Comparison of ENCODE assay signal across 1 cellular context in the genomic region with DNA sequence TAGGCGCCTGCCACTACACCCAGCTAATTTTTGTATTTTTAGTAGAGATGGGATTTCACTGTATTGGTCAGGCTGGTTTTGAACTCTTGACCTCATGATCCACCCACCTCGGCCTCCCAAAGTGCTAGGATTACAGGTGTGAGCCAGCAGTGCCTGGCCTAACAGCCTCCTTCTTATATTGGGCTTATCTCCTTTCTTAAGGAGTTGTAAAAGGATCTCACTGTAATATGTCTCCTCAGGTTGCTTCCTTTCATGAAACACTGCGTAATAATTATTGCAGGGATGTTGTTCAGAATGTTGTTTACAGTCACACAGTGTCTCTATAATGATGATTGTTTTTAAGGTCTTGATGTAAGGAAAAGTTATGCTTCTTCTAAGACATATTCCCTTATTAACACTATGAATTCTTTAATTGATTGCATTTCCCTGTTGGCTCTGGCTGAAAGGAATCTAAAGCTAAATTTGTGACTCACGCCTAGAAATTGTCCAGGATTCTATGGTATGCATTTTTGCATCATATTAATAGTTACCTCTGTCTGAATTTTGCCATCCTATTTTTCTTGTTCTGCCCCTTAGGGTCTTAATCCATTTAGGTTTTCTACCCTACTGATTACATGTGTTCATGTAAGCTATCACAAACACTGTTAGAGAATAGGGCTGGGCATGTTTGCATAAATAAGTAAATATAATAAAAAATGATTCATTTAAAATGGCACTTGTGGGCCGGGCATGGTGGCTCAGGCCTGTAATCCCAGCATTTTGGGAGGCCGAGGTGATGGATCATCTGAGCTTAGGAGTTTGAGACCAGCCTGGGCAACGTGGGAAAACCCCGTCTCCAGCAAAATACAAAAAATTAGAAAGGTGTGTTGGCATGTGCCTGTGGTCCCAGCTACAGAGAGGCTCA.
TF ChIP-seq lines count a peak whose summit lies in the region.

No MANE protein-coding gene starts in this region.

TF ChIP-seq in K562, 482 proteins besides CTCF, POLR2A, EP300 and RAD21:
- TF ChIP-seq RBBP5 (IDR thresholded peaks at IDR 0.05; ENCODE audit: borderline replicate concordance, insufficient read depth, low read length, poor library complexity, severe bottlenecking) (no peak), ARHGAP35 (IDR thresholded peaks at IDR 0.05; ENCODE audit: partially characterized antibody) (no peak), MAZ (CRISPR knock-in tag; conservative IDR thresholded peaks at IDR 0.05 in 1 of 2, IDR thresholded peaks at IDR 0.05 in 1 of 2) (no peak), KHSRP (IDR thresholded peaks at IDR 0.05) (no peak), ESRRA (IDR thresholded peaks at IDR 0.05; ENCODE audit: borderline replicate concordance, low read depth) (no peak), ZNF41 (CRISPR knock-in tag; conservative IDR thresholded peaks at IDR 0.05) (no peak)
- TF ChIP-seq, protein P1, sequence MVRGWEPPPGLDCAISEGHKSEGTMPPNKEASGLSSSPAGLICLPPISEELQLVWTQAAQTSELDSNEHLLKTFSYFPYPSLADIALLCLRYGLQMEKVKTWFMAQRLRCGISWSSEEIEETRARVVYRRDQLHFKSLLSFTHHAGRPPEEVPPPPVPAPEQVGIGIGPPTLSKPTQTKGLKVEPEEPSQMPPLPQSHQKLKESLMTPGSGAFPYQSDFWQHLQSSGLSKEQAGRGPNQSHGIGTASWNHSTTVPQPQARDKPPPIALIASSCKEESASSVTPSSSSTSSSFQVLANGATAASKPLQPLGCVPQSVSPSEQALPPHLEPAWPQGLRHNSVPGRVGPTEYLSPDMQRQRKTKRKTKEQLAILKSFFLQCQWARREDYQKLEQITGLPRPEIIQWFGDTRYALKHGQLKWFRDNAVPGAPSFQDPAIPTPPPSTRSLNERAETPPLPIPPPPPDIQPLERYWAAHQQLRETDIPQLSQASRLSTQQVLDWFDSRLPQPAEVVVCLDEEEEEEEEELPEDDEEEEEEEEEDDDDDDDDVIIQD (CRISPR knock-in tag; IDR thresholded peaks at IDR 0.05), result no peak
- TF ChIP-seq, protein P2, sequence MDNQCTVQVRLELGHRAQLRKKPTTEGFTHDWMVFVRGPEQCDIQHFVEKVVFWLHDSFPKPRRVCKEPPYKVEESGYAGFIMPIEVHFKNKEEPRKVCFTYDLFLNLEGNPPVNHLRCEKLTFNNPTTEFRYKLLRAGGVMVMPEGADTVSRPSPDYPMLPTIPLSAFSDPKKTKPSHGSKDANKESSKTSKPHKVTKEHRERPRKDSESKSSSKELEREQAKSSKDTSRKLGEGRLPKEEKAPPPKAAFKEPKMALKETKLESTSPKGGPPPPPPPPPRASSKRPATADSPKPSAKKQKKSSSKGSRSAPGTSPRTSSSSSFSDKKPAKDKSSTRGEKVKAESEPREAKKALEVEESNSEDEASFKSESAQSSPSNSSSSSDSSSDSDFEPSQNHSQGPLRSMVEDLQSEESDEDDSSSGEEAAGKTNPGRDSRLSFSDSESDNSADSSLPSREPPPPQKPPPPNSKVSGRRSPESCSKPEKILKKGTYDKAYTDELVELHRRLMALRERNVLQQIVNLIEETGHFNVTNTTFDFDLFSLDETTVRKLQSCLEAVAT (IDR thresholded peaks at IDR 0.05), result no peak
- TF ChIP-seq, protein P3, sequence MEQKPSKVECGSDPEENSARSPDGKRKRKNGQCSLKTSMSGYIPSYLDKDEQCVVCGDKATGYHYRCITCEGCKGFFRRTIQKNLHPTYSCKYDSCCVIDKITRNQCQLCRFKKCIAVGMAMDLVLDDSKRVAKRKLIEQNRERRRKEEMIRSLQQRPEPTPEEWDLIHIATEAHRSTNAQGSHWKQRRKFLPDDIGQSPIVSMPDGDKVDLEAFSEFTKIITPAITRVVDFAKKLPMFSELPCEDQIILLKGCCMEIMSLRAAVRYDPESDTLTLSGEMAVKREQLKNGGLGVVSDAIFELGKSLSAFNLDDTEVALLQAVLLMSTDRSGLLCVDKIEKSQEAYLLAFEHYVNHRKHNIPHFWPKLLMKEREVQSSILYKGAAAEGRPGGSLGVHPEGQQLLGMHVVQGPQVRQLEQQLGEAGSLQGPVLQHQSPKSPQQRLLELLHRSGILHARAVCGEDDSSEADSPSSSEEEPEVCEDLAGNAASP (IDR thresholded peaks at IDR 0.05), result no peak
